In the genomic region with DNA sequence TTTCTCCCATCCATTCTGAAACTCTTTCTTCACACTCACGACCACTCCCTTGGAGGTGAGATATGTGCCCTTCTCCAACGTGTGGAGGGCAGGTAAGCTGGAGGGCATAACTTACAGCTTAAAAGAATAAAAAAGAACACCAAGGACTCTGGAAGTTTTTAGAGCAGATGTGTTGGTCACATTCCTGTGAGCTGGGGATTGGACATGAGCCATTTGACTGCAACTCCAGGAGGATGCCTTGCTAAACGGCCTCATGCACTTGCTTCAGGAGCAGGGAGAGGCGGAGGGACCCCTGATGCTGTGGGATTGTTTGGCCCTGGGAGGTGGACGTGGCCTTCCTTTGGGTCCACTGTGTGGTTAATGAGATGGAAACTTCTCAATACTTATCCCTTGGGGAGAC, we compare ENCODE assay signal across 31 cellular contexts.
DNase-seq lines count a peak whose midpoint lies in the region; ATAC-seq and TF ChIP-seq lines count a peak whose summit lies in the region.
"Had no signal": no experiment of that assay in that cellular context is flagged by ENCODE, and none has a peak within 500 bp of the region (broad histone marks: within the 10 kb centered on the region; RNA-seq: fewer than 3 reads in every experiment).

No MANE protein-coding gene starts in this region.

- no peak overlapping the region for H3K4me3 Mint-ChIP-seq in activated T-helper 17 cell treated with anti-CD3 and anti-CD28 coated beads, Interleukin-2, amount 50 U/mL, for 72 hours
- H3K4me3 Mint-ChIP-seq: activated CD8-positive, alpha-beta memory T cell treated with anti-CD3 and anti-CD28 coated beads, Interleukin-2, amount 10 ng/mL, durations not matched to agents 7 days and 5 days; GM23338; IgD-negative memory B cell; naive thymus-derived CD8-positive, alpha-beta T cell; T-helper 17 cell; type B pancreatic cell had no signal

- peaks cover 11 to 13% of the 10 kb centered on the region in 2 experiments for H3K4me1 ChIP-seq in trophoblast cell (ENCODE audit: control insufficient read depth in 1 of 2, insufficient read depth in 2 of 2, low read length in 2 of 2)
- H3K4me1 ChIP-seq: foreskin keratinocyte, prostate gland had no signal

- TF ChIP-seq CTCF in fibroblast of mammary gland (conservative IDR thresholded peaks at IDR 0.05; ENCODE audit: control insufficient read depth, insufficient read depth, low read depth, low read length), result no peak

- H2AK5ac ChIP-seq in trophoblast cell (ENCODE audit: low read length), result no peak overlapping the region

- no peak overlapping the region for H4K8ac ChIP-seq in trophoblast cell (ENCODE audit: low read depth, low read length)

- no peaks in the 10 kb centered on the region for H3K27me3 Mint-ChIP-seq in activated T-helper 17 cell treated with anti-CD3 and anti-CD28 coated beads, Interleukin-2, amount 50 U/mL, for 72 hours
- H3K27me3 Mint-ChIP-seq: T-helper 17 cell, type B pancreatic cell had no signal

- no peak overlapping the region for H2AFZ ChIP-seq in trophoblast cell (ENCODE audit: insufficient read depth, low read length, poor library complexity)
- H2AFZ ChIP-seq: GM23338 had no signal

- H3K23ac ChIP-seq in trophoblast cell (ENCODE audit: low read length), result no peak overlapping the region

- H3K79me2 ChIP-seq in trophoblast cell (ENCODE audit: control insufficient read depth, insufficient read depth, low read length, poor library complexity), result no peaks in the 10 kb centered on the region

- no peaks in the 10 kb centered on the region for H3K36me3 Mint-ChIP-seq in activated T-helper 17 cell treated with anti-CD3 and anti-CD28 coated beads, Interleukin-2, amount 50 U/mL, for 72 hours (ENCODE audit: low read depth)
- H3K36me3 Mint-ChIP-seq: IgD-negative memory B cell; naive thymus-derived CD8-positive, alpha-beta T cell; type B pancreatic cell had no signal

- no peak overlapping the region for H3K18ac ChIP-seq in trophoblast cell (ENCODE audit: low read length)

- no peak overlapping the region for H3K9ac ChIP-seq in trophoblast cell (ENCODE audit: low read length)

- H2BK120ac ChIP-seq in trophoblast cell (ENCODE audit: insufficient read depth, low read length, poor library complexity), result no peak overlapping the region

- WGBS in trophoblast cell (ENCODE audit: extremely low coverage, insufficient coverage, insufficient read length), result no CpG with 5 or more reads among the region's 5 CpGs

- no peaks in the 10 kb centered on the region for H3K9me3 Mint-ChIP-seq in activated T-helper 17 cell treated with anti-CD3 and anti-CD28 coated beads, Interleukin-2, amount 50 U/mL, for 72 hours

- no peak overlapping the region for H2BK5ac ChIP-seq in trophoblast cell (ENCODE audit: low read depth, low read length, poor library complexity)

- H3K27ac Mint-ChIP-seq in activated T-helper 17 cell treated with anti-CD3 and anti-CD28 coated beads, Interleukin-2, amount 50 U/mL, for 72 hours, result no peak overlapping the region
- H3K27ac Mint-ChIP-seq: activated CD8-positive, alpha-beta memory T cell treated with anti-CD3 and anti-CD28 coated beads, Interleukin-2, amount 10 ng/mL, durations not matched to agents 7 days and 5 days; GM23338; IgD-negative memory B cell; T-helper 17 cell; type B pancreatic cell had no signal

- peaks cover 6% of the 10 kb centered on the region for H3K79me1 ChIP-seq in trophoblast cell (ENCODE audit: low read length)

- peak overlapping the region; percentile 20 for H2BK12ac ChIP-seq in trophoblast cell (ENCODE audit: low read length)

- no peak for ATAC-seq in HG03095 (IDR thresholded peaks at IDR 0.05; ENCODE audit: unreplicated experiment)
- no peak for ATAC-seq in GM18520 (IDR thresholded peaks at IDR 0.05; ENCODE audit: unreplicated experiment)
- no peak for ATAC-seq in activated T-helper 17 cell treated with anti-CD3 and anti-CD28 coated beads, Interleukin-2, amount 50 U/mL, for 72 hours (replicated peaks)
- ATAC-seq in HG02981 (IDR thresholded peaks at IDR 0.05; ENCODE audit: unreplicated experiment), result no peak
- ATAC-seq: activated CD8-positive, alpha-beta memory T cell treated with anti-CD3 and anti-CD28 coated beads, Interleukin-2, amount 10 ng/mL, durations not matched to agents 7 days and 5 days; foreskin keratinocyte; GM23338; naive thymus-derived CD8-positive, alpha-beta T cell; Panc1; sciatic nerve; SK-N-SH treated with all-trans-retinoic acid at 6 μM for 48 hours; T-helper 17 cell had no signal

- H3K27ac ChIP-seq in trophoblast cell (ENCODE audit: low read depth, low read length), result no peak overlapping the region
- H3K27ac ChIP-seq: adrenal gland, epithelial cell of prostate, foreskin keratinocyte, prostate gland had no signal

- H3K9me3 ChIP-seq in trophoblast cell (ENCODE audit: insufficient read depth, low read depth, low read length), result no peaks in the 10 kb centered on the region
- H3K9me3 ChIP-seq: adrenal gland, prostate gland had no signal

- H3K4me3 ChIP-seq in fibroblast of mammary gland (ENCODE audit: control insufficient read depth, low read depth, low read length) (no peak overlapping the region), trophoblast cell (ENCODE audit: low read depth, low read length) (no peak overlapping the region)
- H3K4me3 ChIP-seq: adrenal gland, GM23338, heart left ventricle, prostate gland had no signal

- H3K4ac ChIP-seq in trophoblast cell (ENCODE audit: low read depth, low read length), result no peak overlapping the region

- DNase-seq in AG08395 (ENCODE audit: low spot score), result peak; percentile 20
- DNase-seq in amniotic epithelial cell (ENCODE audit: low read depth), result peak; percentile 39
- peak; percentile 54 for DNase-seq in fibroblast of mammary gland (ENCODE audit: low read depth)
- no peak for DNase-seq in trophoblast cell
- DNase-seq: activated CD4-positive, CD25-positive, alpha-beta regulatory T cell; activated naive CD4-positive, alpha-beta T cell; activated T-cell treated with anti-CD3 and anti-CD28 coated beads, Interleukin-2, amount 50 U/mL, for 48 hours; effector CD4-positive, alpha-beta T cell; foreskin keratinocyte; heart left ventricle; naive thymus-derived CD8-positive, alpha-beta T cell; NCI-H1436; NCI-H774; occipital lobe; Right ventricle myocardium superior; stimulated activated CD4-positive, alpha-beta T cell treated with anti-CD3 and anti-CD28 coated beads, Interleukin-4, amount 100 ng/mL, for 4 hours; T-helper 17 cell had no signal

- no peak overlapping the region for H3K4me2 ChIP-seq in trophoblast cell (ENCODE audit: low read length)
- H3K4me2 ChIP-seq: GM23338 had no signal

- peak overlapping the region; percentile 29 for H4K91ac ChIP-seq in trophoblast cell (ENCODE audit: low read depth, low read length)

- no peak overlapping the region for H4K12ac ChIP-seq in trophoblast cell (ENCODE audit: low read depth, low read length)

- no peak overlapping the region for H3K14ac ChIP-seq in trophoblast cell (ENCODE audit: low read length)

- H3K36me3 ChIP-seq in trophoblast cell (ENCODE audit: control insufficient read depth in 1 of 2, insufficient read depth in 2 of 2, low read length in 2 of 2), result no peaks in the 10 kb centered on the region
- H3K36me3 ChIP-seq: adrenal gland, heart left ventricle, prostate gland had no signal

- no peaks in the 10 kb centered on the region for H3K4me1 Mint-ChIP-seq in activated T-helper 17 cell treated with anti-CD3 and anti-CD28 coated beads, Interleukin-2, amount 50 U/mL, for 72 hours
- H3K4me1 Mint-ChIP-seq: IgD-negative memory B cell had no signal

- H3K27me3 ChIP-seq in trophoblast cell (ENCODE audit: insufficient read depth, low read length), result no peaks in the 10 kb centered on the region
- H3K27me3 ChIP-seq: adrenal gland, foreskin keratinocyte, heart left ventricle had no signal

Comparison
In these comparisons a context has a peak if more than half of its experiments do, and no peak if none do; other contexts are left out.
1. DNase-seq: peak in AG08395 (single experiment), amniotic epithelial cell (single experiment) and fibroblast of mammary gland (single experiment); none in trophoblast cell (0 of 2).